Comparison of ENCODE assay signal across 2 cellular contexts in genomic region chr6:130346324-130346723, GRCh38. TPM values are rescaled to one million over a fixed set of nuclear protein-coding genes. Genes with fewer than 3 reads are reported as not detected.
"Had no signal": no experiment of that assay in that cellular context is flagged by ENCODE, and none has a peak within 500 bp of the region (broad histone marks: within the 10 kb centered on the region; RNA-seq: fewer than 3 reads in every experiment).

No MANE protein-coding gene starts in this region.

RNA-seq across cellular contexts. Expression of gene TMEM200A, which starts 19.5 kb away (rescaled TPM):
- total RNA-seq: HepG2, HT-29 had no signal
